ENCODE assay signal across 11 cellular contexts in the genomic region with DNA sequence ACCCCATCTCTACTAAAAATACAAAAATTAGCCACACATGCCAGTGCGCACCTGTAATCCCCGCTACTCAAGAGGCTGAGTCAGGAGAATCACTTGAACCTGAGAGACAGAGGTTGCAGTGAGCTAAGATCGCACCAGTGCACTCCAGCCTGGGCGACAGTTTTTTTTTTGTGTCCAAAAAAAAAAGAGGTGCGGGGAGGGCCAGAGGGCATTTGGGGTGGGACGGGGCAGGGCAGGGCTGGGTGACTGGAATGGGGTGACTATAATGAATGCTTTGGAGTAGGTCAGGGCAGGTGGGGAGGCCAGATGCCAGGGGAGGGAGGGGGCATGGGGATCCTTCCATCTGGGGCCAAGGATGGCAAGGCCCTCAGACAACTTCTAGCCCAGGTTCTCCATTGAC. TPM values are rescaled to one million over a fixed set of nuclear protein-coding genes. Genes with fewer than 3 reads are reported as not detected.
DNase-seq lines count a peak whose midpoint lies in the region; ATAC-seq and TF ChIP-seq lines count a peak whose summit lies in the region.
"Had no signal": no experiment of that assay in that cellular context is flagged by ENCODE, and none has a peak within 500 bp of the region (broad histone marks: within the 10 kb centered on the region; RNA-seq: fewer than 3 reads in every experiment).

No MANE protein-coding gene starts in this region.

- H3K4me3 Mint-ChIP-seq in MCF 10A (ENCODE audit: unreplicated experiment), result peak overlapping the region; percentile 66
- H3K4me3 Mint-ChIP-seq: activated T-helper 1 cell treated with anti-CD3 and anti-CD28 coated beads, Interleukin-12 subunit alpha, Interleukin-12 subunit beta, Interleukin-2, Interleukin-4 antibody, amounts not matched to agents 30 ng/mL and 10 ng/mL and 1 ng/mL, durations not matched to agents 14 hours and 24 hours and 36 hours; WTC11 had no signal

- H2BK5ac ChIP-seq in mesenchymal stem cell (ENCODE audit: low read depth, low read length, poor library complexity, severe bottlenecking), result no peak overlapping the region

- H3K9ac ChIP-seq in mesenchymal stem cell (ENCODE audit: low read length), result no peak overlapping the region

- H4K91ac ChIP-seq in mesenchymal stem cell (ENCODE audit: low read length), result peak overlapping the region; percentile 55

- H2BK12ac ChIP-seq in mesenchymal stem cell (ENCODE audit: low read length in 2 of 2), result peak overlapping the region in 1 of 2 experiments; percentile 71

- peak overlapping the region; percentile 91 for H2AK5ac ChIP-seq in mesenchymal stem cell (ENCODE audit: low read length, severe bottlenecking)

- peaks cover 59% of the 10 kb centered on the region for H3K4me1 Mint-ChIP-seq in MCF 10A (ENCODE audit: insufficient read depth, unreplicated experiment)

- H3K79me1 ChIP-seq in mesenchymal stem cell (replicated peaks; ENCODE audit: low read length, poor library complexity, severe bottlenecking), result peaks cover 39% of the 10 kb centered on the region

- H3K27ac ChIP-seq in mesenchymal stem cell (ENCODE audit: low read length, poor library complexity, severe bottlenecking), result no peak overlapping the region
- peak overlapping the region; percentile 76 for H3K27ac ChIP-seq in substantia nigra (ENCODE audit: low read depth, low read length, poor library complexity, severe bottlenecking)

- no peak overlapping the region for H3K23ac ChIP-seq in mesenchymal stem cell (ENCODE audit: low read length in 2 of 2)

- peak overlapping the region; percentile 36 for H3K4me2 ChIP-seq in mesenchymal stem cell (ENCODE audit: low read length, poor library complexity, severe bottlenecking)

- H3K36me3 ChIP-seq in mesenchymal stem cell (ENCODE audit: control insufficient read depth in 1 of 2, insufficient read depth in 2 of 2, low read depth in 1 of 2, low read length in 2 of 2) (peaks cover 0 to 23% of the 10 kb centered on the region in 2 experiments), mucosa of descending colon (ENCODE audit: low read depth) (no peaks in the 10 kb centered on the region)

- POLR2A ChIA-PET in MCF 10A (lab: Yijun Ruan, JAX), result interaction anchor here (0.6 to 7.9 kb wide), 12 partner anchors 10 to 302 kb away, joined by 3 to 101 read pairs (median 5); partner anchors contain the start of gene GTF2IRD1

- no peak for ATAC-seq in mucosa of descending colon
- ATAC-seq: WTC11 had no signal

- H3K27ac Mint-ChIP-seq in MCF 10A (ENCODE audit: low read depth, unreplicated experiment), result peak overlapping the region; percentile 98
- H3K27ac Mint-ChIP-seq: activated T-helper 1 cell treated with anti-CD3 and anti-CD28 coated beads, Interleukin-12 subunit alpha, Interleukin-12 subunit beta, Interleukin-2, Interleukin-4 antibody, amounts not matched to agents 30 ng/mL and 10 ng/mL and 1 ng/mL, durations not matched to agents 14 hours and 24 hours and 36 hours had no signal

- peak; percentile 39 for DNase-seq in HT-29 (ENCODE audit: low spot score)
- peak; percentile 48 for DNase-seq in MCF 10A (ENCODE audit: unreplicated experiment)
- no peak for DNase-seq in mesenchymal stem cell
- DNase-seq in substantia nigra (lab: John Stamatoyannopoulos, UW), result no peak
- DNase-seq in activated CD4-positive, alpha-beta T cell treated with anti-CD3 and anti-CD28 coated beads, Interleukin-2, amount 50 U/mL, for 4 hours, result no peak
- DNase-seq in KG1 (lab: John Stamatoyannopoulos, UW), result no peak
- no peak for DNase-seq in hypothalamus (lab: John Stamatoyannopoulos, UW)
- no peak for DNase-seq in mucosa of descending colon
- DNase-seq: islet precursor cell had no signal

- CTCF ChIA-PET in MCF 10A (lab: Yijun Ruan, JAX), result interaction anchor here (0.6 to 1.2 kb wide), 7 partner anchors 25 to 273 kb away, joined by 3 to 7 read pairs (median 3); no protein-coding TSS in a partner anchor

- H3K4ac ChIP-seq in mesenchymal stem cell (ENCODE audit: low read depth in 1 of 2, low read length in 2 of 2), result peak overlapping the region in 1 of 2 experiments; percentile 50

- BruUV-seq in MCF 10A (replicated peaks; lab: Mats Ljungman, UMichigan), result no TSS peak

- H2BK120ac ChIP-seq in mesenchymal stem cell (ENCODE audit: low read depth, low read length), result no peak overlapping the region

- no peak overlapping the region for H4K8ac ChIP-seq in mesenchymal stem cell (ENCODE audit: low read length)

- peaks cover 10% of the 10 kb centered on the region for H3K36me3 Mint-ChIP-seq in MCF 10A (ENCODE audit: insufficient read depth, unreplicated experiment)
- H3K36me3 Mint-ChIP-seq: WTC11 had no signal

- TF ChIP-seq CTCF in MCF 10A (IDR thresholded peaks at IDR 0.05; ENCODE audit: unreplicated experiment), result no peak
- no peak for TF ChIP-seq CTCF in mucosa of descending colon (IDR thresholded peaks at IDR 0.05)

- H3K9me3 ChIP-seq in mesenchymal stem cell (ENCODE audit: control insufficient read depth, low read length), result no peaks in the 10 kb centered on the region
- H3K9me3 ChIP-seq in mucosa of descending colon, result no peaks in the 10 kb centered on the region

- no peaks in the 10 kb centered on the region for H3K27me3 Mint-ChIP-seq in MCF 10A (ENCODE audit: insufficient read depth, unreplicated experiment)

- H3K27me3 ChIP-seq in mesenchymal stem cell (ENCODE audit: control insufficient read depth in 1 of 2, insufficient read depth in 1 of 2, low read length in 2 of 2), result no peaks in the 10 kb centered on the region

- H2AFZ ChIP-seq in mesenchymal stem cell (ENCODE audit: low read depth, low read length), result no peak overlapping the region

- H3K4me1 ChIP-seq in mesenchymal stem cell (ENCODE audit: control insufficient read depth, insufficient read depth, low read depth, low read length) (peaks cover 62% of the 10 kb centered on the region), mucosa of descending colon (ENCODE audit: low read depth) (peaks cover 31% of the 10 kb centered on the region)

- H3K4me3 ChIP-seq in mesenchymal stem cell (ENCODE audit: insufficient read depth in 1 of 2, low read depth in 1 of 2, low read length in 2 of 2) (no peak overlapping the region), mucosa of descending colon (no peak overlapping the region)

- intact Hi-C loops in MCF 10A (cut with micrococcal nuclease) (loop anchor here (5.0 kb wide), 1 partner anchor 180 kb away; the partner anchor contains the start of gene GTF2I), mucosa of descending colon (cut with DNase I, micrococcal nuclease) (no loop called here)

- 96% methylated on average over 6 of the region's 6 CpGs for WGBS in mesenchymal stem cell

- H3K14ac ChIP-seq in mesenchymal stem cell (ENCODE audit: low read length in 2 of 2), result peak overlapping the region in 1 of 2 experiments; percentile 68

- peak overlapping the region; percentile 71 for H2BK15ac ChIP-seq in mesenchymal stem cell (ENCODE audit: low read depth, poor library complexity, severe bottlenecking)

- H3K18ac ChIP-seq in mesenchymal stem cell (ENCODE audit: low read depth in 1 of 2, low read length in 2 of 2), result peak overlapping the region in 1 of 2 experiments; percentile 69

- H3K9me3 Mint-ChIP-seq in MCF 10A (ENCODE audit: unreplicated experiment), result no peaks in the 10 kb centered on the region
- H3K9me3 Mint-ChIP-seq: activated T-helper 1 cell treated with anti-CD3 and anti-CD28 coated beads, Interleukin-12 subunit alpha, Interleukin-12 subunit beta, Interleukin-2, Interleukin-4 antibody, amounts not matched to agents 30 ng/mL and 10 ng/mL and 1 ng/mL, durations not matched to agents 14 hours and 24 hours and 36 hours; WTC11 had no signal

RNA-seq across cellular contexts. Expression of gene GTF2IRD1, which starts 23.5 kb away (rescaled TPM):
- total RNA-seq in HT-29 (2014; rRNA removed; shearing (Covaris generic)), result 34.6 and 41.5 TPM in 2 replicates
- 77.6 and 83.1 TPM in 2 replicates for total RNA-seq in MCF 10A (2022)
- polyA plus RNA-seq in mesenchymal stem cell (2013, experiment 1 of 2), result 25.5 TPM
- 28.4 TPM for polyA plus RNA-seq in mesenchymal stem cell (2013, experiment 2 of 2)
- 10 to 100 TPM; 10.5 to 30.7 (median 12.7) TPM for total RNA-seq in mucosa of descending colon

Comparison
In these comparisons a context has a peak if more than half of its experiments do, and no peak if none do; other contexts are left out.
1. DNase-seq: peak in HT-29 (single experiment) and MCF 10A (single experiment); none in mesenchymal stem cell (single experiment), substantia nigra (0 of 49), activated CD4-positive, alpha-beta T cell treated with anti-CD3 and anti-CD28 coated beads, Interleukin-2, amount 50 U/mL, for 4 hours (0 of 2), KG1 (single experiment), hypothalamus (0 of 51) and mucosa of descending colon (0 of 3).